ENCODE assay signal across 2 cellular contexts in the genomic region with DNA sequence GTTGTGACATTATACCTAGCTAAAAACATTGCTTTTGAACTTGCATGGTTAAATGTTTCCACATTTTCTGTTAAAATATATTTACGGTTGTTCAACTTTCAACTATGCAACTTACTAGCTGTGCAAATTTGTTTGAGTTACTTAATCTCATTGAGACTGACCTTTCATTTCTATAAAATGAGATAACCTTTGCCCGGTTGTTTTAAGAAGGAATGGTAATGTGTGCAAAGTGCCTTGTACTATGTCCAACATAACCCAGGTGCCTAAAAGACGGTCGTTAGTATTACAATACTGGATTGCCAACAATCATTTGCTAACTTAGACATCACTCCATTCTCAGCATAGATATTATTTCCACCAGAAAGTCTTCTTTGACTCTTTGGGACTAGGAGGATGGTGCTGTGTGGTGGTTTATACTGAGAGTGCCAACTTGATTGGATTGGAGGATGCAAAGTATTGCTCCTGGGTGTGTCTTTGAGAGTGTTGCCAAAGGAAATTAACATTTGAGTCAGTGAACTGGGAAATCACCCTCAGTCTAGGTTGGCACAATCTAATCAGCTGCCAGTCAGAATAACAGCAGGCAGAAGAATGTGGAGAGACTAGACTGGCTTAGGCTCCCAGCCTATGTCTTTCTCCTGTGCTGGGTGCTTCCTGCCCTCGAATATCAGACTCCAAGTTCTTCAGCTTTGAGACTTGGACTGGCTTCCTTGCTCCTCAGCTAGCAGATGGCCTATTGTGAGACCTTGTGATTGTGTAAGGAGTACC.
TF ChIP-seq lines count a peak whose summit lies in the region.

No MANE protein-coding gene starts in this region.

TF ChIP-seq in liver, 16 proteins besides CTCF, POLR2A, EP300 and RAD21:
- TF ChIP-seq, protein P1, sequence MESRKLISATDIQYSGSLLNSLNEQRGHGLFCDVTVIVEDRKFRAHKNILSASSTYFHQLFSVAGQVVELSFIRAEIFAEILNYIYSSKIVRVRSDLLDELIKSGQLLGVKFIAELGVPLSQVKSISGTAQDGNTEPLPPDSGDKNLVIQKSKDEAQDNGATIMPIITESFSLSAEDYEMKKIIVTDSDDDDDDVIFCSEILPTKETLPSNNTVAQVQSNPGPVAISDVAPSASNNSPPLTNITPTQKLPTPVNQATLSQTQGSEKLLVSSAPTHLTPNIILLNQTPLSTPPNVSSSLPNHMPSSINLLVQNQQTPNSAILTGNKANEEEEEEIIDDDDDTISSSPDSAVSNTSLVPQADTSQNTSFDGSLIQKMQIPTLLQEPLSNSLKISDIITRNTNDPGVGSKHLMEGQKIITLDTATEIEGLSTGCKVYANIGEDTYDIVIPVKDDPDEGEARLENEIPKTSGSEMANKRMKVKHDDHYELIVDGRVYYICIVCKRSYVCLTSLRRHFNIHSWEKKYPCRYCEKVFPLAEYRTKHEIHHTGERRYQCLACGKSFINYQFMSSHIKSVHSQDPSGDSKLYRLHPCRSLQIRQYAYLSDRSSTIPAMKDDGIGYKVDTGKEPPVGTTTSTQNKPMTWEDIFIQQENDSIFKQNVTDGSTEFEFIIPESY (IDR thresholded peaks at IDR 0.05), result peak; percentile 86
- peak; percentile 73 for TF ChIP-seq HNF4G (IDR thresholded peaks at IDR 0.05)
- TF ChIP-seq TAF1 (conservative IDR thresholded peaks at IDR 0.05), result no peak
- TF ChIP-seq GABPA (IDR thresholded peaks at IDR 0.05 in 1 of 2, conservative IDR thresholded peaks at IDR 0.05 in 1 of 2), result no peak
- peak; percentile 94 for TF ChIP-seq RXRA (IDR thresholded peaks at IDR 0.05)
- TF ChIP-seq, protein P2, sequence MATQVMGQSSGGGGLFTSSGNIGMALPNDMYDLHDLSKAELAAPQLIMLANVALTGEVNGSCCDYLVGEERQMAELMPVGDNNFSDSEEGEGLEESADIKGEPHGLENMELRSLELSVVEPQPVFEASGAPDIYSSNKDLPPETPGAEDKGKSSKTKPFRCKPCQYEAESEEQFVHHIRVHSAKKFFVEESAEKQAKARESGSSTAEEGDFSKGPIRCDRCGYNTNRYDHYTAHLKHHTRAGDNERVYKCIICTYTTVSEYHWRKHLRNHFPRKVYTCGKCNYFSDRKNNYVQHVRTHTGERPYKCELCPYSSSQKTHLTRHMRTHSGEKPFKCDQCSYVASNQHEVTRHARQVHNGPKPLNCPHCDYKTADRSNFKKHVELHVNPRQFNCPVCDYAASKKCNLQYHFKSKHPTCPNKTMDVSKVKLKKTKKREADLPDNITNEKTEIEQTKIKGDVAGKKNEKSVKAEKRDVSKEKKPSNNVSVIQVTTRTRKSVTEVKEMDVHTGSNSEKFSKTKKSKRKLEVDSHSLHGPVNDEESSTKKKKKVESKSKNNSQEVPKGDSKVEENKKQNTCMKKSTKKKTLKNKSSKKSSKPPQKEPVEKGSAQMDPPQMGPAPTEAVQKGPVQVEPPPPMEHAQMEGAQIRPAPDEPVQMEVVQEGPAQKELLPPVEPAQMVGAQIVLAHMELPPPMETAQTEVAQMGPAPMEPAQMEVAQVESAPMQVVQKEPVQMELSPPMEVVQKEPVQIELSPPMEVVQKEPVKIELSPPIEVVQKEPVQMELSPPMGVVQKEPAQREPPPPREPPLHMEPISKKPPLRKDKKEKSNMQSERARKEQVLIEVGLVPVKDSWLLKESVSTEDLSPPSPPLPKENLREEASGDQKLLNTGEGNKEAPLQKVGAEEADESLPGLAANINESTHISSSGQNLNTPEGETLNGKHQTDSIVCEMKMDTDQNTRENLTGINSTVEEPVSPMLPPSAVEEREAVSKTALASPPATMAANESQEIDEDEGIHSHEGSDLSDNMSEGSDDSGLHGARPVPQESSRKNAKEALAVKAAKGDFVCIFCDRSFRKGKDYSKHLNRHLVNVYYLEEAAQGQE (IDR thresholded peaks at IDR 0.05), result no peak
- TF ChIP-seq, protein P3, sequence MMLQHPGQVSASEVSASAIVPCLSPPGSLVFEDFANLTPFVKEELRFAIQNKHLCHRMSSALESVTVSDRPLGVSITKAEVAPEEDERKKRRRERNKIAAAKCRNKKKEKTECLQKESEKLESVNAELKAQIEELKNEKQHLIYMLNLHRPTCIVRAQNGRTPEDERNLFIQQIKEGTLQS (IDR thresholded peaks at IDR 0.05), result peak; percentile 62
- TF ChIP-seq EGR1 (IDR thresholded peaks at IDR 0.05; ENCODE audit: low read depth in 2 of 2), result no peak
- TF ChIP-seq YY1 (IDR thresholded peaks at IDR 0.05), result peak; percentile 16
- peak; percentile 75 to 79 for TF ChIP-seq JUND (IDR thresholded peaks at IDR 0.05)
- peak; percentile 89 to 92 for TF ChIP-seq HNF4A (conservative IDR thresholded peaks at IDR 0.05)
- TF ChIP-seq SP1 (IDR thresholded peaks at IDR 0.05), result peak; percentile 94
- peak; percentile 12 for TF ChIP-seq FOXA1 (IDR thresholded peaks at IDR 0.05)
- no peak for TF ChIP-seq FOXA2 (IDR thresholded peaks at IDR 0.05)
- TF ChIP-seq NR2F2 (IDR thresholded peaks at IDR 0.05), result peak; percentile 63
- TF ChIP-seq, protein P4, sequence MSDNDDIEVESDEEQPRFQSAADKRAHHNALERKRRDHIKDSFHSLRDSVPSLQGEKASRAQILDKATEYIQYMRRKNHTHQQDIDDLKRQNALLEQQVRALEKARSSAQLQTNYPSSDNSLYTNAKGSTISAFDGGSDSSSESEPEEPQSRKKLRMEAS (IDR thresholded peaks at IDR 0.05), result peak; percentile 58
TF ChIP-seq in liver: peak in this region for 11.

TF ChIP-seq in HepG2, 621 proteins besides CTCF, POLR2A, EP300 and RAD21 (continued from another document):
- TF ChIP-seq, protein P5, sequence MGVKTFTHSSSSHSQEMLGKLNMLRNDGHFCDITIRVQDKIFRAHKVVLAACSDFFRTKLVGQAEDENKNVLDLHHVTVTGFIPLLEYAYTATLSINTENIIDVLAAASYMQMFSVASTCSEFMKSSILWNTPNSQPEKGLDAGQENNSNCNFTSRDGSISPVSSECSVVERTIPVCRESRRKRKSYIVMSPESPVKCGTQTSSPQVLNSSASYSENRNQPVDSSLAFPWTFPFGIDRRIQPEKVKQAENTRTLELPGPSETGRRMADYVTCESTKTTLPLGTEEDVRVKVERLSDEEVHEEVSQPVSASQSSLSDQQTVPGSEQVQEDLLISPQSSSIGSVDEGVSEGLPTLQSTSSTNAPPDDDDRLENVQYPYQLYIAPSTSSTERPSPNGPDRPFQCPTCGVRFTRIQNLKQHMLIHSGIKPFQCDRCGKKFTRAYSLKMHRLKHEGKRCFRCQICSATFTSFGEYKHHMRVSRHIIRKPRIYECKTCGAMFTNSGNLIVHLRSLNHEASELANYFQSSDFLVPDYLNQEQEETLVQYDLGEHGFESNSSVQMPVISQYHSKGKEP (CRISPR knock-in tag; IDR thresholded peaks at IDR 0.05), result no peak
- TF ChIP-seq ARNTL (CRISPR knock-in tag; IDR thresholded peaks at IDR 0.05), result no peak
- TF ChIP-seq ATM (IDR thresholded peaks at IDR 0.05; ENCODE audit: borderline replicate concordance), result no peak
